In the genomic region with DNA sequence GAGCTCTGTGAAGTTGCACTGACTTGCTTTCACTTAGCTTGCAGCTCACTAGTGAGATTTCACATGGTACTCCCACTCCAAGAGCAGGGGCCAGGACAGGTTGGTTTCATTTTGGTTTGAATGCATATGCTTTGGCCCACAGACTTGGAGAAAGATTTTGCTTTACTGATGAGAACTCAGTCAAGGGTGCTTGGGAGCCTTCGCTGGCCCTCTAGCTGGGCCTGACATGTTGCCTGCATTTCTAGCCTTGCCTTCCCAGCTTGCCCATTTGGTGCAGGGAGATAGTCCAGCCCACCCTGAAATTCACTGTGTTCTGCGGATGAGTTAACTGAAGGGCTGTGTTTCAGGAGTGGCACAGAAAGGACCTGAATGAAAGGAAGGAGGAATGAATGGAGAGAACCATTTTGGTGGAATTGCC, we compare ENCODE assay signal across 15 cellular contexts. TPM values are rescaled to one million over a fixed set of nuclear protein-coding genes. Genes with fewer than 3 reads are reported as not detected.
DNase-seq lines count a peak whose midpoint lies in the region; ATAC-seq, FAIRE-seq and TF ChIP-seq lines count a peak whose summit lies in the region.
"Had no signal": no experiment of that assay in that cellular context is flagged by ENCODE, and none has a peak within 500 bp of the region (broad histone marks: within the 10 kb centered on the region; RNA-seq: fewer than 3 reads in every experiment).

No MANE protein-coding gene starts in this region.

- H3K9ac ChIP-seq in BLaER1 treated with 17β-estradiol and CSF1 and Interleukin-3, amounts not matched to agents 10 nM and 100 nM = peak overlapping the region in 7 of 11 experiments; percentile 3 to 88 (median 78); a peak in 11 of 22 replicates
- H3K9ac ChIP-seq in GM12878 (ENCODE audit: control insufficient read depth, insufficient read depth, low read length) = no peak overlapping the region
- H3K9ac ChIP-seq in kidney (ENCODE audit: low read length in 2 of 2) = no peak overlapping the region

- peak overlapping the region; percentile 26 for H3K4me3 Mint-ChIP-seq in mesothelial cell of epicardium

- TF ChIP-seq CTCF in HEK293 (tag by site-specific recombination; IDR thresholded peaks at IDR 0.05) = no peak
- TF ChIP-seq CTCF in GM12878 (IDR thresholded peaks at IDR 0.05 in 2 of 3, conservative IDR thresholded peaks at IDR 0.05 in 1 of 3; ENCODE audit: control insufficient read depth in 2 of 3, extremely low read depth in 1 of 3, insufficient read depth in 1 of 3, low read depth in 3 of 3, low read length in 3 of 3) = no peak
- no peak for TF ChIP-seq CTCF in mesothelial cell of epicardium (IDR thresholded peaks at IDR 0.05; ENCODE audit: unreplicated experiment)
- TF ChIP-seq CTCF in suprapubic skin (IDR thresholded peaks at IDR 0.05) = no peak
- no peak for TF ChIP-seq CTCF in kidney (IDR thresholded peaks at IDR 0.05; ENCODE audit: borderline replicate concordance, extremely low read depth, insufficient read depth)

- RAD21 ChIA-PET in GM12878 (lab: Charles Lee; ENCODE audit: unreplicated experiment) = no interaction called here

- H3K36me3 ChIP-seq in BLaER1 treated with 17β-estradiol and CSF1 and Interleukin-3, amounts not matched to agents 10 nM and 100 nM = peaks cover 0 to 17% (median 0%) of the 10 kb centered on the region in 11 experiments; a peak in 4 of 22 replicates
- no peaks in the 10 kb centered on the region for H3K36me3 ChIP-seq in HEK293 (ENCODE audit: control insufficient read depth in 2 of 2, insufficient read depth in 1 of 2, low read length in 2 of 2)
- no peaks in the 10 kb centered on the region for H3K36me3 ChIP-seq in GM12878 (ENCODE audit: control insufficient read depth in 2 of 2, insufficient read depth in 2 of 2, low read length in 1 of 2)
- H3K36me3 ChIP-seq in suprapubic skin = no peaks in the 10 kb centered on the region
- no peaks in the 10 kb centered on the region for H3K36me3 ChIP-seq in kidney (ENCODE audit: control insufficient read depth in 1 of 2, insufficient read depth in 2 of 2, low read length in 2 of 2)
- H3K36me3 ChIP-seq: gastrocnemius medialis had no signal

- H3K27me3 Mint-ChIP-seq in mesothelial cell of epicardium (ENCODE audit: low read depth) = peaks cover 56% of the 10 kb centered on the region

- POLR2A ChIA-PET in HEK293 (lab: Yijun Ruan, JAX) (no interaction called here), GM12878 (lab: Charles Lee) (no interaction called here)

- H3K4me3 ChIP-seq in BLaER1 treated with 17β-estradiol and CSF1 and Interleukin-3, amounts not matched to agents 10 nM and 100 nM = peak overlapping the region; percentile 32 to 88 (median 75); a peak in 14 of 20 replicates
- no peak overlapping the region for H3K4me3 ChIP-seq in HEK293 (ENCODE audit: low read depth, low read length)
- no peak overlapping the region for H3K4me3 ChIP-seq in GM12878
- no peak overlapping the region for H3K4me3 ChIP-seq in suprapubic skin
- H3K4me3 ChIP-seq in kidney (ENCODE audit: low read length in 2 of 2) = no peak overlapping the region
- H3K4me3 ChIP-seq: gastrocnemius medialis had no signal

- no peak overlapping the region for H2AFZ ChIP-seq in GM12878 (ENCODE audit: control insufficient read depth, low read depth, low read length)

- TF ChIP-seq RAD21 in GM12878 (IDR thresholded peaks at IDR 0.05; ENCODE audit: insufficient read depth, low read depth, low read length) = no peak

- H3K4me2 ChIP-seq in BLaER1 treated with 17β-estradiol and CSF1 and Interleukin-3, amounts not matched to agents 10 nM and 100 nM = peak overlapping the region; percentile 73 to 95 (median 87)
- no peak overlapping the region for H3K4me2 ChIP-seq in GM12878 (ENCODE audit: control insufficient read depth, insufficient read depth)

- H3K27me3 ChIP-seq in BLaER1 treated with 17β-estradiol and CSF1 and Interleukin-3, amounts not matched to agents 10 nM and 100 nM = no peaks in the 10 kb centered on the region; a peak in 2 of 22 replicates
- H3K27me3 ChIP-seq in GM12878 (replicated peaks in 1 of 2; ENCODE audit: control insufficient read depth in 2 of 2, insufficient read depth in 2 of 2, low read length in 1 of 2) (peaks cover 4 to 13% of the 10 kb centered on the region in 2 experiments), suprapubic skin (peaks cover 4% of the 10 kb centered on the region)
- H3K27me3 ChIP-seq: gastrocnemius medialis had no signal

- no peaks in the 10 kb centered on the region for H3K36me3 Mint-ChIP-seq in mesothelial cell of epicardium

- 90% methylated on average over 2 of the region's 2 CpGs for WGBS in GM12878 (ENCODE audit: insufficient coverage, insufficient replicate concordance, low lambda C conversion rate, missing lambda C conversion rate)
- 91% methylated on average over 2 of the region's 2 CpGs for WGBS in suprapubic skin

- FAIRE-seq in GM12878 (lab: Jason Lieb, UNC) (peak; percentile 13), kidney (lab: Jason Lieb, UNC) (no peak)

- TF ChIP-seq EP300 in GM12878 (IDR thresholded peaks at IDR 0.05; ENCODE audit: borderline replicate concordance in 1 of 2, control insufficient read depth in 1 of 2, low read depth in 2 of 2, low read length in 2 of 2) = no peak
- TF ChIP-seq EP300 in suprapubic skin (IDR thresholded peaks at IDR 0.05) = no peak

- H3K4me1 Mint-ChIP-seq in mesothelial cell of epicardium = peaks cover 14% of the 10 kb centered on the region

- in situ Hi-C loops in GM12878 (cut with MboI) = no loop called here

- intact Hi-C loops in GM12878 (cut with micrococcal nuclease; ENCODE audit: unreplicated experiment) = no loop called here
- intact Hi-C loops in kidney (cut with DNase I) = no loop called here

- H3K27ac ChIP-seq in BLaER1 treated with 17β-estradiol and CSF1 and Interleukin-3, amounts not matched to agents 10 nM and 100 nM = peak overlapping the region in 7 of 11 experiments; percentile 5 to 74 (median 58); a peak in 11 of 22 replicates
- H3K27ac ChIP-seq in HEK293 (ENCODE audit: extremely low read depth, low read depth, low read length) (no peak overlapping the region), GM12878 (ENCODE audit: control insufficient read depth, insufficient read depth) (no peak overlapping the region), suprapubic skin (no peak overlapping the region), kidney (ENCODE audit: low read depth in 2 of 2, low read length in 2 of 2) (no peak overlapping the region)
- H3K27ac ChIP-seq: gastrocnemius medialis had no signal

- SMC1A ChIA-PET in GM12878 (lab: Charles Lee; ENCODE audit: uncharacterized antibody, unreplicated experiment) = interaction anchor here (0.7 to 2.1 kb wide), 2 partner anchors 10 to 105 kb away, joined by 3 to 5 read pairs; no protein-coding TSS in a partner anchor

- no peak overlapping the region for H3K27ac Mint-ChIP-seq in mesothelial cell of epicardium
- H3K27ac Mint-ChIP-seq: B cell had no signal

- DNase-seq in GM12878 (ENCODE audit: low read depth, low spot score) (no peak), mesothelial cell of epicardium (ENCODE audit: low spot score in 2 of 2, unreplicated experiment in 2 of 2) (no peak), suprapubic skin (ENCODE audit: low spot score in 2 of 2) (no peak), MV-4-11 (lab: John Stamatoyannopoulos, UW) (no peak), kidney (no peak)
- DNase-seq: gastrocnemius medialis; islet precursor cell; NCI-H2171 treated with DMSO at 0.1 percent for 48 hours; SHP77; stimulated activated CD4-positive, alpha-beta T cell treated with anti-CD3 and anti-CD28 coated beads, Interleukin-15, amount 100 ng/mL, for 24 hours had no signal

- TF ChIP-seq POLR2A in GM12878 (IDR thresholded peaks at IDR 0.05; ENCODE audit: low read depth, low read length) = no peak
- no peak for TF ChIP-seq POLR2A in suprapubic skin (IDR thresholded peaks at IDR 0.05)

- CTCF ChIA-PET in HEK293 (lab: Yijun Ruan, JAX) = interaction anchor here (0.5 to 0.7 kb wide), 2 partner anchors 161 to 1646 kb away, joined by 3 to 4 read pairs; no protein-coding TSS in a partner anchor
- CTCF ChIA-PET in GM12878 (lab: Yijun Ruan, JAX) = interaction anchor here (0.6 kb wide), 1 partner anchor 67 kb away, joined by 3 read pairs; no protein-coding TSS in a partner anchor

- H4K20me1 ChIP-seq in BLaER1 treated with 17β-estradiol and CSF1 and Interleukin-3, amounts not matched to agents 10 nM and 100 nM = no peaks in the 10 kb centered on the region
- no peaks in the 10 kb centered on the region for H4K20me1 ChIP-seq in GM12878 (ENCODE audit: control insufficient read depth, insufficient read depth)

- no TSS peak for BruUV-seq in GM12878 (replicated peaks; lab: Mats Ljungman, UMichigan)

- H3K4me1 ChIP-seq in BLaER1 treated with 17β-estradiol and CSF1 and Interleukin-3, amounts not matched to agents 10 nM and 100 nM = peaks cover 24 to 61% (median 45%) of the 10 kb centered on the region in 10 experiments
- H3K4me1 ChIP-seq in HEK293 (ENCODE audit: control insufficient read depth, insufficient read depth, low read length) (peaks cover 4% of the 10 kb centered on the region), GM12878 (ENCODE audit: control insufficient read depth, insufficient read depth, low read length) (no peaks in the 10 kb centered on the region), suprapubic skin (peaks cover 11% of the 10 kb centered on the region), kidney (ENCODE audit: control insufficient read depth in 1 of 2, insufficient read depth in 1 of 2, low read depth in 1 of 2, low read length in 2 of 2) (peaks cover 0 to 3% of the 10 kb centered on the region in 2 donors)

- peaks cover 16 to 22% (median 19%) of the 10 kb centered on the region in 11 experiments for H3K9me3 ChIP-seq in BLaER1 treated with 17β-estradiol and CSF1 and Interleukin-3, amounts not matched to agents 10 nM and 100 nM (replicated peaks in 1 of 11)
- no peaks in the 10 kb centered on the region for H3K9me3 ChIP-seq in HEK293 (ENCODE audit: control insufficient read depth, insufficient read depth, low read depth, low read length)
- peaks cover 5% of the 10 kb centered on the region; the same call in 1 of the 3 replicates for H3K9me3 ChIP-seq in GM12878 (replicated peaks; ENCODE audit: control insufficient read depth, insufficient read depth, low read length)
- H3K9me3 ChIP-seq in suprapubic skin = no peaks in the 10 kb centered on the region
- H3K9me3 ChIP-seq in kidney (ENCODE audit: control insufficient read depth in 1 of 2, low read length in 2 of 2) = no peaks in the 10 kb centered on the region
- H3K9me3 ChIP-seq: gastrocnemius medialis had no signal

- H3K79me2 ChIP-seq in GM12878 (ENCODE audit: control insufficient read depth, insufficient read depth, low read length) = no peaks in the 10 kb centered on the region

- H3K9me3 Mint-ChIP-seq in mesothelial cell of epicardium = no peaks in the 10 kb centered on the region
- H3K9me3 Mint-ChIP-seq: central memory CD8-positive, alpha-beta T cell had no signal

- no peak for ATAC-seq in GM12878
- ATAC-seq in HG03432 (IDR thresholded peaks at IDR 0.05; ENCODE audit: unreplicated experiment) = no peak
- ATAC-seq: gastrocnemius medialis had no signal

RNA-seq across cellular contexts. Expression of a gene that starts 1.9 kb away (rescaled TPM):
- total RNA-seq in GM12878 (2013; cell fraction: nucleolus; rRNA removed) = 3.2 and 4.1 TPM in 2 replicates
- total RNA-seq in GM12878 (2014; rRNA removed) (3.9 and 4.0 TPM in 2 replicates), GM12878 (2014; rRNA removed; fragmentation: Illumina TruSeq; extraction: Trizol) (1.5 and 2.4 TPM in 2 replicates), GM12878 (2021) (3.2 and 4.0 TPM in 2 replicates), mesothelial cell of epicardium (39.5 to 45.6 TPM (median 44.5 TPM) in 3 replicates), suprapubic skin (100 to 1,000 TPM; 379 to 684 (median 450) TPM), kidney (324 TPM)
- polyA plus RNA-seq in GM12878 (2011; ENCODE audit: low read depth) = 6.0 TPM
- polyA plus RNA-seq in GM12878 (2011; rRNA removed) (0.48 and 0.62 TPM in 2 replicates), GM12878 (2014; fragmentation: Illumina TruSeq; extraction: Trizol) (2.2 and 2.7 TPM in 2 replicates), GM12878 (2014; fragmentation: Nextera tagmentation; extraction: Ambion mirVana) (1 to 10 TPM; 2.0 to 3.1 TPM), GM12878 (2014; rRNA removed) (1.7 and 2.7 TPM in 2 replicates), GM12878 (2016; fragmentation: Nextera tagmentation; extraction: Ambion mirVana) (1 to 10 TPM; 3.3 to 5.1 TPM), kidney (ENCODE audit: insufficient read depth, low read depth, low replicate concordance) (142 TPM)
- polyA plus RNA-seq in GM12878 (2011; cell fraction: cytosol; rRNA removed) = 0.67 and 1.2 TPM in 2 replicates
- polyA plus RNA-seq in GM12878 (2011; cell fraction: nucleus; rRNA removed) = 2.4 and 3.2 TPM in 2 replicates
- polyA plus RNA-seq in GM12878 (2012) = 8.5 and 10.3 TPM in 2 replicates
- 1.8 and 2.5 TPM in 2 replicates for polyA minus RNA-seq in GM12878 (2011; rRNA and poly(A)+ RNA removed)
- 9.2 and 12.8 TPM in 2 replicates for polyA minus RNA-seq in GM12878 (2011; cell fraction: cytosol; rRNA and poly(A)+ RNA removed)
- 3.7 and 8.0 TPM in 2 replicates for polyA minus RNA-seq in GM12878 (2011; cell fraction: nucleus; rRNA and poly(A)+ RNA removed)

Comparison
In these comparisons a context has a peak if more than half of its experiments do, and no peak if none do; other contexts are left out.
1. H3K27ac ChIP-seq: peak in BLaER1 treated with 17β-estradiol and CSF1 and Interleukin-3, amounts not matched to agents 10 nM and 100 nM (7 of 11); none in HEK293 (single experiment), GM12878 (single experiment), suprapubic skin (single experiment) and kidney (0 of 2).
2. H3K4me3 ChIP-seq: peak in BLaER1 treated with 17β-estradiol and CSF1 and Interleukin-3, amounts not matched to agents 10 nM and 100 nM (10 of 10); none in HEK293 (single experiment), GM12878 (single experiment), suprapubic skin (single experiment) and kidney (0 of 2).
3. H3K9ac ChIP-seq: peak in BLaER1 treated with 17β-estradiol and CSF1 and Interleukin-3, amounts not matched to agents 10 nM and 100 nM (7 of 11); none in GM12878 (single experiment) and kidney (0 of 2).